In genomic region chr16:53457670-53458069, GRCh38 we compare ENCODE assay signal across 8 cellular contexts. TPM values are rescaled to one million over a fixed set of nuclear protein-coding genes. Genes with fewer than 3 reads are reported as not detected.
A peak's percentile ranks its signal among the peaks of the same experiment; 100 is the strongest.
DNase-seq lines count a peak whose midpoint lies in the region; ATAC-seq and TF ChIP-seq lines count a peak whose summit lies in the region.

No MANE protein-coding gene starts in this region.

- peak overlapping the region; percentile 83 for H3K4me3 Mint-ChIP-seq in T-helper 1 cell treated with Interleukin-12 subunit alpha and Interleukin-12 subunit beta and Interleukin-4 antibody, amounts not matched to agents 30 μg/mL and 1 μg/mL, for 36 hours
- no peak overlapping the region for H3K4me3 Mint-ChIP-seq in stimulated activated memory B cell treated with anti-CD40 and anti-IgM and Interleukin-4, amounts not matched to agents 10 μg/mL and 1 μg/mL and 100 μg/mL, for 72 hours

- peaks cover 73% of the 10 kb centered on the region for H3K36me3 Mint-ChIP-seq in T-helper 1 cell treated with Interleukin-12 subunit alpha and Interleukin-12 subunit beta and Interleukin-4 antibody, amounts not matched to agents 30 μg/mL and 1 μg/mL, for 36 hours (ENCODE audit: low read depth)
- peaks cover 79% of the 10 kb centered on the region for H3K36me3 Mint-ChIP-seq in stimulated activated memory B cell treated with anti-CD40 and anti-IgM and Interleukin-4, amounts not matched to agents 10 μg/mL and 1 μg/mL and 100 μg/mL, for 72 hours

- H3K27ac ChIP-seq in tibial nerve = no peak overlapping the region

- H3K27me3 Mint-ChIP-seq in T-helper 1 cell treated with Interleukin-12 subunit alpha and Interleukin-12 subunit beta and Interleukin-4 antibody, amounts not matched to agents 30 μg/mL and 1 μg/mL, for 36 hours (ENCODE audit: low read depth) = no peaks in the 10 kb centered on the region
- no peaks in the 10 kb centered on the region for H3K27me3 Mint-ChIP-seq in stimulated activated memory B cell treated with anti-CD40 and anti-IgM and Interleukin-4, amounts not matched to agents 10 μg/mL and 1 μg/mL and 100 μg/mL, for 72 hours

- no peak overlapping the region for H3K4me3 ChIP-seq in tibial nerve
- no peak overlapping the region for H3K4me3 ChIP-seq in BE2C (ENCODE audit: low read depth, low read length)

- H3K36me3 ChIP-seq in tibial nerve = peaks cover 0 to 99% (median 20%) of the 10 kb centered on the region in 3 donors
- peaks cover 14% of the 10 kb centered on the region for H3K36me3 ChIP-seq in BE2C

- peak; percentile 91 for DNase-seq in central memory CD4-positive, alpha-beta T cell
- DNase-seq in NCI-H524 (lab: John Stamatoyannopoulos, UW) (no peak), tibial nerve (ENCODE audit: low spot score in 2 of 2) (no peak), BE2C (no peak)

- peaks cover 4% of the 10 kb centered on the region for H3K9me3 Mint-ChIP-seq in T-helper 1 cell treated with Interleukin-12 subunit alpha and Interleukin-12 subunit beta and Interleukin-4 antibody, amounts not matched to agents 30 μg/mL and 1 μg/mL, for 36 hours
- H3K9me3 Mint-ChIP-seq in stimulated activated memory B cell treated with anti-CD40 and anti-IgM and Interleukin-4, amounts not matched to agents 10 μg/mL and 1 μg/mL and 100 μg/mL, for 72 hours = no peaks in the 10 kb centered on the region

- H3K27me3 ChIP-seq in tibial nerve = no peaks in the 10 kb centered on the region
- no peaks in the 10 kb centered on the region for H3K27me3 ChIP-seq in BE2C

- ATAC-seq in GM18519 (IDR thresholded peaks at IDR 0.05; ENCODE audit: low FRiP score, unreplicated experiment) (peak; percentile 100), HG02852 (IDR thresholded peaks at IDR 0.05; ENCODE audit: unreplicated experiment) (peak; percentile 100)
- ATAC-seq in stimulated activated memory B cell treated with anti-CD40 and anti-IgM and Interleukin-4, amounts not matched to agents 10 μg/mL and 1 μg/mL and 100 μg/mL, for 72 hours = peak; percentile 95

- no peak for TF ChIP-seq EP300 in tibial nerve (IDR thresholded peaks at IDR 0.05)

- H3K4me1 ChIP-seq in tibial nerve (no peaks in the 10 kb centered on the region), BE2C (peaks cover 5% of the 10 kb centered on the region)

- peaks cover 73% of the 10 kb centered on the region for H3K4me1 Mint-ChIP-seq in T-helper 1 cell treated with Interleukin-12 subunit alpha and Interleukin-12 subunit beta and Interleukin-4 antibody, amounts not matched to agents 30 μg/mL and 1 μg/mL, for 36 hours (ENCODE audit: low read depth)
- peaks cover 34% of the 10 kb centered on the region for H3K4me1 Mint-ChIP-seq in stimulated activated memory B cell treated with anti-CD40 and anti-IgM and Interleukin-4, amounts not matched to agents 10 μg/mL and 1 μg/mL and 100 μg/mL, for 72 hours

- TF ChIP-seq CTCF in tibial nerve (IDR thresholded peaks at IDR 0.05) = no peak
- no peak for TF ChIP-seq CTCF in BE2C (IDR thresholded peaks at IDR 0.05; ENCODE audit: low read depth, low read length)

- no peaks in the 10 kb centered on the region for H3K9me3 ChIP-seq in tibial nerve
- H3K9me3 ChIP-seq in BE2C = no peaks in the 10 kb centered on the region

- H3K27ac Mint-ChIP-seq in T-helper 1 cell treated with Interleukin-12 subunit alpha and Interleukin-12 subunit beta and Interleukin-4 antibody, amounts not matched to agents 30 μg/mL and 1 μg/mL, for 36 hours = peak overlapping the region; percentile 91
- H3K27ac Mint-ChIP-seq in stimulated activated memory B cell treated with anti-CD40 and anti-IgM and Interleukin-4, amounts not matched to agents 10 μg/mL and 1 μg/mL and 100 μg/mL, for 72 hours = no peak overlapping the region

- WGBS in tibial nerve, 2 donors = 91 to 95% methylated on average over 2 of the region's 2 CpGs

- TF ChIP-seq POLR2A in tibial nerve (IDR thresholded peaks at IDR 0.05) = no peak

RNA-seq across cellular contexts. Expression of gene RBL2, which starts 23.4 kb away (rescaled TPM):
- total RNA-seq in tibial nerve = 100 to 1,000 TPM in 3 of 4 donors, 10 to 100 TPM in 1; 98.1 to 139 (median 127) TPM
- 20.4 TPM for polyA plus RNA-seq in BE2C (2012; ENCODE audit: insufficient read depth, insufficient read length, low read depth)

RNA-seq across cellular contexts. Expression of gene AKTIP, which starts 45.3 kb away (rescaled TPM):
- 10 to 100 TPM; 33.3 to 48.5 (median 39.8) TPM for total RNA-seq in tibial nerve
- 16.2 TPM for polyA plus RNA-seq in BE2C (2012; ENCODE audit: insufficient read depth, insufficient read length, low read depth)
